Comparison of ENCODE assay signal across 8 cellular contexts in the genomic region with DNA sequence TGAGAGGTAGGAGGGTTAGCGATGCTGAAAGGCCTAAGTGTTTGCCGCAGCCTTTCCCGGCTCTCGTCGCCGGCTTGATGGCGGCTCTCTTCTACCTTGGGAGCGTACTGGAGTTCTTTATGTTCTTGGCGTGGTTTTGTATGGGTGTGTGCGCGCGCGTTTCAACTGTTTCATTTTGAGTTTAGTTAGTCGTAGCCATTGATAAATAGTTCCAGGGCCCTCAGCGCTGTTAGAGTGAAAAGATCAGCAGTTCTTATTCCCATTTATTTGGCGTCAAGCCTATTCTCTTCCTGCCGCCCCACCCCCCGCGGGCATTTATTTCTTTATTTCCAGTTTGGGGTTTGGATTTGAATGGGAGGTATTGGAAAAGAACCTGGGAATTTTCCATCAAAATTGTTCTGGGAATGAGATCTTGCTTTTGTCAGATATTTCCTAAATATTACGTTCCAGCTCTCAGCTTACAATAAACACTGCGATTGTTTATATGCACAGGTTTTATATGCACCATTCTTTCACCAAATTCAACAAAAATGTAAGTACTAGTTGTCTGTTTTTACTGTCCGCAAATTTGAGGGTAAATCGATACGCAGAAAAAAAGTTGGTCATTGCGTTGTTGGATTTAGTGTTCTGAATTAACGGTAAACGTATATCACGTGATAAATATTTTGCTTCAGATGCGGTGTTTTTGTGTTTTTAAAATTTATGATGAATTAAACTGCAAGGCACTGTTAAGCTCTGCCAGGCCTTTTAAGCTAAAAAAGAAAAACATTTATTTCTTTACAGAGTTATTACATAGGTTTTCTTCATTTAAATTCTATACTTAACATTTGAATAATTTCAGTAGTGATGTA. TPM values are rescaled to one million over a fixed set of nuclear protein-coding genes. Genes with fewer than 3 reads are reported as not detected.
A peak's percentile ranks its signal among the peaks of the same experiment; 100 is the strongest.
DNase-seq lines count a peak whose midpoint lies in the region; ATAC-seq and TF ChIP-seq lines count a peak whose summit lies in the region.

No MANE protein-coding gene starts in this region.

- peak; percentile 14 to 16 for ATAC-seq in activated T-cell treated with anti-CD3 and anti-CD28 coated beads, Interleukin-2, amount 50 U/mL, for 4 hours
- ATAC-seq in omental fat pad (ENCODE audit: low FRiP score): peak; percentile 1

- peak overlapping the region; percentile 91 for H3K4me3 ChIP-seq in fibroblast of the aortic adventitia (ENCODE audit: low read depth, low read length)
- H3K4me3 ChIP-seq in urinary bladder (ENCODE audit: low read depth, low read length): peak overlapping the region; percentile 98

- TF ChIP-seq CTCF in fibroblast of the aortic adventitia (IDR thresholded peaks at IDR 0.05; ENCODE audit: insufficient read depth, low read length) (no peak), omental fat pad (IDR thresholded peaks at IDR 0.05) (no peak)

- peak; percentile 83 for DNase-seq in activated effector memory CD4-positive, alpha-beta T cell treated with anti-CD3 and anti-CD28 coated beads, Interleukin-2, amount 50 U/mL, for 16 hours
- DNase-seq in activated effector memory CD4-positive, alpha-beta T cell treated with Interleukin-2 at 50 U/mL for 16 hours: no peak
- peak; percentile 63 for DNase-seq in NCI-H2227 treated with DMSO at 0.1 percent for 48 hours (lab: John Stamatoyannopoulos, UW)
- peak; percentile 28 for DNase-seq in activated T-cell treated with anti-CD3 and anti-CD28 coated beads, Interleukin-2, amount 50 U/mL, for 4 hours
- DNase-seq in fibroblast of the aortic adventitia (ENCODE audit: low read depth): peak; percentile 26
- peak; percentile 24 for DNase-seq in omental fat pad (ENCODE audit: low spot score)
- DNase-seq in OCI-M2 (lab: John Stamatoyannopoulos, UW; ENCODE audit: unreplicated experiment): no peak

- H3K27ac ChIP-seq in urinary bladder (ENCODE audit: low read depth): peak overlapping the region; percentile 99

- WGBS in urinary bladder: 2% methylated on average over 29 of the region's 29 CpGs

- H3K4me1 Mint-ChIP-seq in activated T-cell treated with anti-CD3 and anti-CD28 coated beads, Interleukin-2, amount 50 U/mL, for 4 hours (ENCODE audit: low read depth): peaks cover 49% of the 10 kb centered on the region

- H3K36me3 ChIP-seq in urinary bladder (ENCODE audit: insufficient read depth): no peaks in the 10 kb centered on the region

- peaks cover 12% of the 10 kb centered on the region for H3K36me3 Mint-ChIP-seq in activated T-cell treated with anti-CD3 and anti-CD28 coated beads, Interleukin-2, amount 50 U/mL, for 4 hours (ENCODE audit: insufficient read depth)

- peak overlapping the region; percentile 97 for H3K4me3 Mint-ChIP-seq in activated T-cell treated with anti-CD3 and anti-CD28 coated beads, Interleukin-2, amount 50 U/mL, for 4 hours

- H3K4me1 ChIP-seq in urinary bladder (ENCODE audit: insufficient read depth): peaks cover 2% of the 10 kb centered on the region

- H3K9me3 Mint-ChIP-seq in activated T-cell treated with anti-CD3 and anti-CD28 coated beads, Interleukin-2, amount 50 U/mL, for 4 hours: no peaks in the 10 kb centered on the region

- H3K27me3 Mint-ChIP-seq in activated T-cell treated with anti-CD3 and anti-CD28 coated beads, Interleukin-2, amount 50 U/mL, for 4 hours (ENCODE audit: low read depth): no peaks in the 10 kb centered on the region

RNA-seq across cellular contexts. Expression of a gene that starts 1.0 kb away (rescaled TPM):
- 10 to 100 TPM; 24.2 to 30.9 (median 26.5) TPM for total RNA-seq in activated T-cell treated with anti-CD3 and anti-CD28 coated beads, Interleukin-2, amount 50 U/mL, for 4 hours
- total RNA-seq in fibroblast of the aortic adventitia (ENCODE audit: low replicate concordance) (18.1 and 25.8 TPM in 2 replicates), omental fat pad (10 to 100 TPM; 23.2 to 41.8 (median 34.5) TPM), urinary bladder (104 TPM)
- polyA plus RNA-seq in urinary bladder: 14.8 TPM

Comparison
In these comparisons a context has a peak if more than half of its experiments do, and no peak if none do; other contexts are left out.
1. DNase-seq: peak in activated effector memory CD4-positive, alpha-beta T cell treated with anti-CD3 and anti-CD28 coated beads, Interleukin-2, amount 50 U/mL, for 16 hours (single experiment), NCI-H2227 treated with DMSO at 0.1 percent for 48 hours (single experiment), activated T-cell treated with anti-CD3 and anti-CD28 coated beads, Interleukin-2, amount 50 U/mL, for 4 hours (single experiment), fibroblast of the aortic adventitia (single experiment) and omental fat pad (single experiment); none in activated effector memory CD4-positive, alpha-beta T cell treated with Interleukin-2 at 50 U/mL for 16 hours (single experiment) and OCI-M2 (single experiment).